In genomic region chr2:179096090-179096489, GRCh38 we compare ENCODE assay signal across 9 cellular contexts. TPM values are rescaled to one million over a fixed set of nuclear protein-coding genes. Genes with fewer than 3 reads are reported as not detected.
A peak's percentile ranks its signal among the peaks of the same experiment; 100 is the strongest.
DNase-seq lines count a peak whose midpoint lies in the region; ATAC-seq and TF ChIP-seq lines count a peak whose summit lies in the region.
"Had no signal": no experiment of that assay in that cellular context is flagged by ENCODE, and none has a peak within 500 bp of the region (broad histone marks: within the 10 kb centered on the region; RNA-seq: fewer than 3 reads in every experiment).

No MANE protein-coding gene starts in this region.

- peaks cover 2% of the 10 kb centered on the region for H3K36me3 Mint-ChIP-seq in memory B cell
- H3K36me3 Mint-ChIP-seq in activated T-cell treated with anti-CD3 and anti-CD28 coated beads, Interleukin-2, amount 50 U/mL, for 24 hours (ENCODE audit: low read depth), result no peaks in the 10 kb centered on the region

- H3K27me3 ChIP-seq in testis, result no peaks in the 10 kb centered on the region

- H3K27ac ChIP-seq in testis, result no peak overlapping the region
- H3K27ac ChIP-seq: A549 had no signal

- 82 to 85% methylated on average over 3 of the region's 3 CpGs for WGBS in testis, 2 donors

- no peaks in the 10 kb centered on the region for H3K27me3 Mint-ChIP-seq in memory B cell
- H3K27me3 Mint-ChIP-seq in activated T-cell treated with anti-CD3 and anti-CD28 coated beads, Interleukin-2, amount 50 U/mL, for 24 hours, result no peaks in the 10 kb centered on the region

- no peaks in the 10 kb centered on the region for H3K36me3 ChIP-seq in testis (ENCODE audit: low read depth, missing control alignments)

- TF ChIP-seq POLR2A in testis (IDR thresholded peaks at IDR 0.05), result no peak

- peaks cover 44% of the 10 kb centered on the region for H3K4me1 Mint-ChIP-seq in memory B cell
- H3K4me1 Mint-ChIP-seq in activated T-cell treated with anti-CD3 and anti-CD28 coated beads, Interleukin-2, amount 50 U/mL, for 24 hours (ENCODE audit: low read depth), result peaks cover 14% of the 10 kb centered on the region

- TF ChIP-seq CTCF in testis (IDR thresholded peaks at IDR 0.05), result no peak

- intact Hi-C loops in testis (cut with DNase I; ENCODE audit: low total_unique reads), result no loop called here

- H3K4me3 ChIP-seq in testis, result no peak overlapping the region
- H3K4me3 ChIP-seq: A549 had no signal

- peaks cover 2% of the 10 kb centered on the region for H3K9me3 Mint-ChIP-seq in memory B cell
- peaks cover 4% of the 10 kb centered on the region for H3K9me3 Mint-ChIP-seq in activated T-cell treated with anti-CD3 and anti-CD28 coated beads, Interleukin-2, amount 50 U/mL, for 24 hours

- H3K9me3 ChIP-seq in testis, result no peaks in the 10 kb centered on the region
- H3K9me3 ChIP-seq: A549 had no signal

- ATAC-seq in GM21786 (IDR thresholded peaks at IDR 0.05; ENCODE audit: unreplicated experiment) (peak; percentile 97), memory B cell (ENCODE audit: low read depth) (peak; percentile 95)
- ATAC-seq: A549 had no signal

- no peaks in the 10 kb centered on the region for H3K4me1 ChIP-seq in testis
- H3K4me1 ChIP-seq: A549 had no signal

- peak in 2 of 3 experiments; percentile 42 to 75 for DNase-seq in NCI-H1417 (lab: John Stamatoyannopoulos, UW)
- DNase-seq in NCI-H1417 treated with DMSO at 0.1 percent for 48 hours (lab: John Stamatoyannopoulos, UW), result no peak
- DNase-seq in NCI-H1048 (lab: John Stamatoyannopoulos, UW), result peak; percentile 13
- peak; percentile 24 for DNase-seq in memory B cell (ENCODE audit: low spot score in 2 of 2)
- DNase-seq in activated T-cell treated with anti-CD3 and anti-CD28 coated beads, Interleukin-2, amount 50 U/mL, for 24 hours, result no peak
- DNase-seq in testis, result no peak
- DNase-seq in LoVo (ENCODE audit: low spot score), result no peak

- H3K4me3 Mint-ChIP-seq in memory B cell, result peak overlapping the region; percentile 63
- no peak overlapping the region for H3K4me3 Mint-ChIP-seq in activated T-cell treated with anti-CD3 and anti-CD28 coated beads, Interleukin-2, amount 50 U/mL, for 24 hours

- peak overlapping the region; percentile 24 for H3K27ac Mint-ChIP-seq in memory B cell
- H3K27ac Mint-ChIP-seq in activated T-cell treated with anti-CD3 and anti-CD28 coated beads, Interleukin-2, amount 50 U/mL, for 24 hours, result no peak overlapping the region

RNA-seq across cellular contexts. Expression of gene CCDC141, which starts 46.2 kb away (rescaled TPM):
- total RNA-seq in testis, result 10 to 100 TPM; 17.8 to 25.9 TPM
- 2.2 TPM for polyA plus RNA-seq in testis (ENCODE audit: insufficient read depth, low read depth, low replicate concordance)
- polyA plus RNA-seq: A549 had no signal

Comparison
In these comparisons a context has a peak if more than half of its experiments do, and no peak if none do; other contexts are left out.
1. DNase-seq: peak in NCI-H1417 (2 of 3), NCI-H1048 (single experiment) and memory B cell (2 of 2); none in NCI-H1417 treated with DMSO at 0.1 percent for 48 hours (single experiment), activated T-cell treated with anti-CD3 and anti-CD28 coated beads, Interleukin-2, amount 50 U/mL, for 24 hours (single experiment), testis (single experiment) and LoVo (single experiment).